In genomic region chr11:17353228-17354021, GRCh38 we compare ENCODE assay signal across 1 cellular context.
A peak's percentile ranks its signal among the peaks of the same experiment; 100 is the strongest.
TF ChIP-seq lines count a peak whose summit lies in the region.

No MANE protein-coding gene starts in this region.

TF ChIP-seq in H1, 55 proteins besides CTCF, POLR2A, EP300 and RAD21 (continued from another document):
- TF ChIP-seq HDAC2 (IDR thresholded peaks at IDR 0.05; ENCODE audit: borderline replicate concordance in 1 of 2, low read depth in 2 of 2, low read length in 2 of 2) (0 out of 4 replicates have a peak, but pooled peaks of 1 of the 2 experiments have one; percentile 61), BACH1 (IDR thresholded peaks at IDR 0.05; ENCODE audit: low read length) (no peak), ASH2L (IDR thresholded peaks at IDR 0.05; ENCODE audit: low read length) (peak; percentile 40), EZH2 (IDR thresholded peaks at IDR 0.05; ENCODE audit: low read depth, low read length, severe bottlenecking) (peak; percentile 86), ATF2 (IDR thresholded peaks at IDR 0.05; ENCODE audit: low read length) (no peak)
